ENCODE assay signal across 8 cellular contexts in the genomic region with DNA sequence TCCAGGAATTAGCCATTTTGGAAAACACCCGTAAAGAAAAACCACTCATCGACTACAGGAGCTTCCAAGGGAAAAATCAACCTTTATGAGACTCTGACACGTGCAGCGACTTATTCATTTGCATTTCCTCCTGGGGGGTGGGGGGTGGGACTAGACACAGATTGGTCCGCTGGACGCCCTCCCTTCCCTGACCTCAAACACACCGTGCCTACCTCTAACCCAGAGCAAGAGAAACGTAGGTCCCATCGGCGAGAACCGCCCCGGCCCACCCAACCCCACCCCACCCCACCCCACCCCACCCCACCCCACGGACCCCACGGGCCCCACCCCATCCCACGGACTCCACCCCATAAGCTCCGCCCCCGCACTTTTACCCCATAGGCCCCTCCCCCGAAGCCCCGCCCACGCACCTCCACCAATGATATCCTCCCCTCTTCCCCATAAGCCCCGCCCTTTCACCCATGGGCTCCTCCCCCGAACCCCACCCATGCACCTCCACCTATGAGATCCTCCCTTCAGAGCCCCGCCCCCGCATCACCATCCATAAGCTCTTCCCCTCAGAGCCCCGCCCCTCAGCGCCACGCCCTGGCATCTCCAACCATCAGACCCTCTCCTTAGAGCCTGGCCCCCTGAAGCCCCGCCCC. TPM values are rescaled to one million over a fixed set of nuclear protein-coding genes. Genes with fewer than 3 reads are reported as not detected.
DNase-seq lines count a peak whose midpoint lies in the region; ATAC-seq and TF ChIP-seq lines count a peak whose summit lies in the region.

No MANE protein-coding gene starts in this region.

- H3K27ac ChIP-seq in body of pancreas, result peak overlapping the region; percentile 87 to 98 (median 96)

- TF ChIP-seq CTCF in body of pancreas (IDR thresholded peaks at IDR 0.05), result no peak

- H3K4me1 ChIP-seq in body of pancreas (peaks cover 21% of the 10 kb centered on the region), mononuclear cell (ENCODE audit: insufficient read depth, low read length) (peaks cover 18% of the 10 kb centered on the region)

- ATAC-seq in body of pancreas, result no peak
- ATAC-seq in GM18870 (IDR thresholded peaks at IDR 0.05; ENCODE audit: unreplicated experiment), result no peak

- WGBS in body of pancreas, 2 donors, result 44 to 56% methylated on average over 21 to 22 of the region's 28 CpGs

- no peaks in the 10 kb centered on the region for H3K27me3 ChIP-seq in body of pancreas
- no peaks in the 10 kb centered on the region for H3K27me3 ChIP-seq in mononuclear cell (ENCODE audit: insufficient read depth, low read length)

- H3K9me3 ChIP-seq in body of pancreas (no peaks in the 10 kb centered on the region), mononuclear cell (ENCODE audit: low read depth, low read length) (no peaks in the 10 kb centered on the region)

- intact Hi-C loops in body of pancreas (cut with DNase I), result no loop called here

- peaks cover 0 to 12% of the 10 kb centered on the region in 2 donors for H3K36me3 ChIP-seq in body of pancreas (replicated peaks in 1 of 2; ENCODE audit: insufficient read depth in 1 of 2, low read depth in 2 of 2)

- TF ChIP-seq POLR2A in body of pancreas (IDR thresholded peaks at IDR 0.05), result no peak

- peak in 2 of 3 donors; percentile 83 to 97 for DNase-seq in stimulated activated CD4-positive, alpha-beta T cell treated with anti-CD3 and anti-CD28 coated beads, TNF-alpha, amount 100 ng/mL, for 48 hours (ENCODE audit: low read depth in 3 of 3)
- no peak for DNase-seq in stimulated activated CD4-positive, alpha-beta T cell treated with anti-CD3 and anti-CD28 coated beads, Interleukin-4, amount 100 ng/mL, for 4 hours
- DNase-seq in body of pancreas, result no peak
- no peak for DNase-seq in NAMALWA (ENCODE audit: low spot score)
- DNase-seq in amniotic stem cell (lab: John Stamatoyannopoulos, UW), result no peak
- no peak for DNase-seq in NCI-H187 treated with DMSO at 0.1 percent for 48 hours (lab: John Stamatoyannopoulos, UW)

- H3K4me3 ChIP-seq in body of pancreas (peak overlapping the region in 1 of 2 donors; percentile 26), mononuclear cell (ENCODE audit: low read length) (peak overlapping the region; percentile 76)

RNA-seq across cellular contexts. Expression of gene GTPBP6, which starts 1.1 kb away (rescaled TPM):
- total RNA-seq in body of pancreas, result 10 to 100 TPM; 25.7 to 32.4 TPM
- total RNA-seq in mononuclear cell, result 27.4 TPM

RNA-seq across cellular contexts. Expression of gene PLCXD1, which starts 36.4 kb away (rescaled TPM):
- total RNA-seq in body of pancreas (1 to 10 TPM; 4.2 to 7.3 TPM), mononuclear cell (6.9 TPM)

Comparison
In these comparisons a context has a peak if more than half of its experiments do, and no peak if none do; other contexts are left out.
1. DNase-seq: peak in stimulated activated CD4-positive, alpha-beta T cell treated with anti-CD3 and anti-CD28 coated beads, TNF-alpha, amount 100 ng/mL, for 48 hours (2 of 3); none in stimulated activated CD4-positive, alpha-beta T cell treated with anti-CD3 and anti-CD28 coated beads, Interleukin-4, amount 100 ng/mL, for 4 hours (0 of 2), body of pancreas (0 of 4), NAMALWA (single experiment), amniotic stem cell (single experiment) and NCI-H187 treated with DMSO at 0.1 percent for 48 hours (single experiment).